In the genomic region with DNA sequence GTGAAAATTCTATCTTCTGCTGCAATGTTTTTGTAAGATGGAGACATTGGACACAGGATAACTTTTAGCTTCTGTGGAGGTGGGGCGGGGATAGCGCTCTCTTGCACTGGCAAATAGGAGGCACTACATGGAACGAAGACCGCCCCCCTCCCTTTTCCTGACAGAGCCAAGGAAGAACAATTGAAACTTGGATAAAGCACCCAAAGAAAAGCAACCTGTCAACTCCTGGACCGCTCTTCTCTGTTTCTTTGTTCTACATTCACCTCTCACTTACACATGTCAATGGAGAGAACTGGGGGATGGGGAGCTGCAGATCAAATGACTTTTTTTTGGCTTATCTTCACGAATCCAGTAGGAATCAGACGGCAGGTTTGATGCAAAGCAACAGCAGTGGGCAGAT, we compare ENCODE assay signal across 1 cellular context.
TF ChIP-seq lines count a peak whose summit lies in the region.

No MANE protein-coding gene starts in this region.

TF ChIP-seq in GM23338, 12 proteins besides CTCF, POLR2A, EP300 and RAD21:
- TF ChIP-seq, protein P1, sequence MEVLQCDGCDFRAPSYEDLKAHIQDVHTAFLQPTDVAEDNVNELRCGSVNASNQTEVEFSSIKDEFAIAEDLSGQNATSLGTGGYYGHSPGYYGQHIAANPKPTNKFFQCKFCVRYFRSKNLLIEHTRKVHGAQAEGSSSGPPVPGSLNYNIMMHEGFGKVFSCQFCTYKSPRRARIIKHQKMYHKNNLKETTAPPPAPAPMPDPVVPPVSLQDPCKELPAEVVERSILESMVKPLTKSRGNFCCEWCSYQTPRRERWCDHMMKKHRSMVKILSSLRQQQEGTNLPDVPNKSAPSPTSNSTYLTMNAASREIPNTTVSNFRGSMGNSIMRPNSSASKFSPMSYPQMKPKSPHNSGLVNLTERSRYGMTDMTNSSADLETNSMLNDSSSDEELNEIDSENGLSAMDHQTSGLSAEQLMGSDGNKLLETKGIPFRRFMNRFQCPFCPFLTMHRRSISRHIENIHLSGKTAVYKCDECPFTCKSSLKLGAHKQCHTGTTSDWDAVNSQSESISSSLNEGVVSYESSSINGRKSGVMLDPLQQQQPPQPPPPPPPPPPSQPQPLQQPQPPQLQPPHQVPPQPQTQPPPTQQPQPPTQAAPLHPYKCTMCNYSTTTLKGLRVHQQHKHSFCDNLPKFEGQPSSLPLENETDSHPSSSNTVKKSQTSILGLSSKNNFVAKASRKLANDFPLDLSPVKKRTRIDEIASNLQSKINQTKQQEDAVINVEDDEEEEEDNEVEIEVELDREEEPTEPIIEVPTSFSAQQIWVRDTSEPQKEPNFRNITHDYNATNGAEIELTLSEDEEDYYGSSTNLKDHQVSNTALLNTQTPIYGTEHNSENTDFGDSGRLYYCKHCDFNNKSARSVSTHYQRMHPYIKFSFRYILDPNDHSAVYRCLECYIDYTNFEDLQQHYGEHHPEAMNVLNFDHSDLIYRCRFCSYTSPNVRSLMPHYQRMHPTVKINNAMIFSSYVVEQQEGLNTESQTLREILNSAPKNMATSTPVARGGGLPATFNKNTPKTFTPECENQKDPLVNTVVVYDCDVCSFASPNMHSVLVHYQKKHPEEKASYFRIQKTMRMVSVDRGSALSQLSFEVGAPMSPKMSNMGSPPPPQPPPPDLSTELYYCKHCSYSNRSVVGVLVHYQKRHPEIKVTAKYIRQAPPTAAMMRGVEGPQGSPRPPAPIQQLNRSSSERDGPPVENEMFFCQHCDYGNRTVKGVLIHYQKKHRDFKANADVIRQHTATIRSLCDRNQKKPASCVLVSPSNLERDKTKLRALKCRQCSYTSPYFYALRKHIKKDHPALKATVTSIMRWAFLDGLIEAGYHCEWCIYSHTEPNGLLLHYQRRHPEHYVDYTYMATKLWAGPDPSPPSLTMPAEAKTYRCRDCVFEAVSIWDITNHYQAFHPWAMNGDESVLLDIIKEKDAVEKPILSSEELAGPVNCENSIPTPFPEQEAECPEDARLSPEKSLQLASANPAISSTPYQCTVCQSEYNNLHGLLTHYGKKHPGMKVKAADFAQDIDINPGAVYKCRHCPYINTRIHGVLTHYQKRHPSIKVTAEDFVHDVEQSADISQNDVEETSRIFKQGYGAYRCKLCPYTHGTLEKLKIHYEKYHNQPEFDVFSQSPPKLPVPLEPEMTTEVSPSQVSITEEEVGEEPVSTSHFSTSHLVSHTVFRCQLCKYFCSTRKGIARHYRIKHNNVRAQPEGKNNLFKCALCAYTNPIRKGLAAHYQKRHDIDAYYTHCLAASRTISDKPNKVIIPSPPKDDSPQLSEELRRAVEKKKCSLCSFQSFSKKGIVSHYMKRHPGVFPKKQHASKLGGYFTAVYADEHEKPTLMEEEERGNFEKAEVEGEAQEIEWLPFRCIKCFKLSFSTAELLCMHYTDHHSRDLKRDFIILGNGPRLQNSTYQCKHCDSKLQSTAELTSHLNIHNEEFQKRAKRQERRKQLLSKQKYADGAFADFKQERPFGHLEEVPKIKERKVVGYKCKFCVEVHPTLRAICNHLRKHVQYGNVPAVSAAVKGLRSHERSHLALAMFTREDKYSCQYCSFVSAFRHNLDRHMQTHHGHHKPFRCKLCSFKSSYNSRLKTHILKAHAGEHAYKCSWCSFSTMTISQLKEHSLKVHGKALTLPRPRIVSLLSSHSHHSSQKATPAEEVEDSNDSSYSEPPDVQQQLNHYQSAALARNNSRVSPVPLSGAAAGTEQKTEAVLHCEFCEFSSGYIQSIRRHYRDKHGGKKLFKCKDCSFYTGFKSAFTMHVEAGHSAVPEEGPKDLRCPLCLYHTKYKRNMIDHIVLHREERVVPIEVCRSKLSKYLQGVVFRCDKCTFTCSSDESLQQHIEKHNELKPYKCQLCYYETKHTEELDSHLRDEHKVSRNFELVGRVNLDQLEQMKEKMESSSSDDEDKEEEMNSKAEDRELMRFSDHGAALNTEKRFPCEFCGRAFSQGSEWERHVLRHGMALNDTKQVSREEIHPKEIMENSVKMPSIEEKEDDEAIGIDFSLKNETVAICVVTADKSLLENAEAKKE (CRISPR knock-in tag; IDR thresholded peaks at IDR 0.05), result no peak
- TF ChIP-seq STAT1 (IDR thresholded peaks at IDR 0.05; ENCODE audit: unreplicated experiment) (no peak), CREB1 (CRISPR knock-in tag; IDR thresholded peaks at IDR 0.05; ENCODE audit: low read depth) (no peak), NANOG (IDR thresholded peaks at IDR 0.05; ENCODE audit: borderline replicate concordance) (no peak), EZH2 (IDR thresholded peaks at IDR 0.05; ENCODE audit: low read depth, unreplicated experiment) (no peak), JUNB (IDR thresholded peaks at IDR 0.05; ENCODE audit: unreplicated experiment) (no peak), ZNF114 (CRISPR knock-in tag; IDR thresholded peaks at IDR 0.05) (no peak), ZNF331 (CRISPR knock-in tag; IDR thresholded peaks at IDR 0.05; ENCODE audit: low read depth) (no peak), POLR2AphosphoS5 (IDR thresholded peaks at IDR 0.05; ENCODE audit: low read depth) (no peak), EZH2phosphoT487 (IDR thresholded peaks at IDR 0.05; ENCODE audit: unreplicated experiment) (no peak)
- TF ChIP-seq, protein P2, sequence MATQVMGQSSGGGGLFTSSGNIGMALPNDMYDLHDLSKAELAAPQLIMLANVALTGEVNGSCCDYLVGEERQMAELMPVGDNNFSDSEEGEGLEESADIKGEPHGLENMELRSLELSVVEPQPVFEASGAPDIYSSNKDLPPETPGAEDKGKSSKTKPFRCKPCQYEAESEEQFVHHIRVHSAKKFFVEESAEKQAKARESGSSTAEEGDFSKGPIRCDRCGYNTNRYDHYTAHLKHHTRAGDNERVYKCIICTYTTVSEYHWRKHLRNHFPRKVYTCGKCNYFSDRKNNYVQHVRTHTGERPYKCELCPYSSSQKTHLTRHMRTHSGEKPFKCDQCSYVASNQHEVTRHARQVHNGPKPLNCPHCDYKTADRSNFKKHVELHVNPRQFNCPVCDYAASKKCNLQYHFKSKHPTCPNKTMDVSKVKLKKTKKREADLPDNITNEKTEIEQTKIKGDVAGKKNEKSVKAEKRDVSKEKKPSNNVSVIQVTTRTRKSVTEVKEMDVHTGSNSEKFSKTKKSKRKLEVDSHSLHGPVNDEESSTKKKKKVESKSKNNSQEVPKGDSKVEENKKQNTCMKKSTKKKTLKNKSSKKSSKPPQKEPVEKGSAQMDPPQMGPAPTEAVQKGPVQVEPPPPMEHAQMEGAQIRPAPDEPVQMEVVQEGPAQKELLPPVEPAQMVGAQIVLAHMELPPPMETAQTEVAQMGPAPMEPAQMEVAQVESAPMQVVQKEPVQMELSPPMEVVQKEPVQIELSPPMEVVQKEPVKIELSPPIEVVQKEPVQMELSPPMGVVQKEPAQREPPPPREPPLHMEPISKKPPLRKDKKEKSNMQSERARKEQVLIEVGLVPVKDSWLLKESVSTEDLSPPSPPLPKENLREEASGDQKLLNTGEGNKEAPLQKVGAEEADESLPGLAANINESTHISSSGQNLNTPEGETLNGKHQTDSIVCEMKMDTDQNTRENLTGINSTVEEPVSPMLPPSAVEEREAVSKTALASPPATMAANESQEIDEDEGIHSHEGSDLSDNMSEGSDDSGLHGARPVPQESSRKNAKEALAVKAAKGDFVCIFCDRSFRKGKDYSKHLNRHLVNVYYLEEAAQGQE (IDR thresholded peaks at IDR 0.05; ENCODE audit: unreplicated experiment), result no peak
- TF ChIP-seq, protein P3, sequence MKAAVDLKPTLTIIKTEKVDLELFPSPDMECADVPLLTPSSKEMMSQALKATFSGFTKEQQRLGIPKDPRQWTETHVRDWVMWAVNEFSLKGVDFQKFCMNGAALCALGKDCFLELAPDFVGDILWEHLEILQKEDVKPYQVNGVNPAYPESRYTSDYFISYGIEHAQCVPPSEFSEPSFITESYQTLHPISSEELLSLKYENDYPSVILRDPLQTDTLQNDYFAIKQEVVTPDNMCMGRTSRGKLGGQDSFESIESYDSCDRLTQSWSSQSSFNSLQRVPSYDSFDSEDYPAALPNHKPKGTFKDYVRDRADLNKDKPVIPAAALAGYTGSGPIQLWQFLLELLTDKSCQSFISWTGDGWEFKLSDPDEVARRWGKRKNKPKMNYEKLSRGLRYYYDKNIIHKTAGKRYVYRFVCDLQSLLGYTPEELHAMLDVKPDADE (IDR thresholded peaks at IDR 0.05), result no peak
